Comparison of ENCODE assay signal across 8 cellular contexts in genomic region chr1:66930823-66931174, GRCh38. TPM values are rescaled to one million over a fixed set of nuclear protein-coding genes. Genes with fewer than 3 reads are reported as not detected.
DNase-seq lines count a peak whose midpoint lies in the region; ATAC-seq and TF ChIP-seq lines count a peak whose summit lies in the region.

No MANE protein-coding gene starts in this region.

- H3K9ac ChIP-seq in neural progenitor cell, result peak overlapping the region; percentile 71

- H3K4me2 ChIP-seq in neural progenitor cell, result peak overlapping the region; percentile 99

- H3F3A ChIP-seq in neural progenitor cell (ENCODE audit: low read depth), result peaks cover 34% of the 10 kb centered on the region

- DNase-seq in CD8-positive, alpha-beta T cell, result no peak
- DNase-seq in NB4 (ENCODE audit: low read depth) (no peak), neural progenitor cell (ENCODE audit: low spot score) (no peak), LoVo (ENCODE audit: low spot score) (no peak), NCI-H748 treated with DMSO at 0.1 percent for 48 hours (lab: John Stamatoyannopoulos, UW) (no peak)
- DNase-seq in effector memory CD4-positive, alpha-beta T cell, result no peak

- H3K36me3 Mint-ChIP-seq in CD8-positive, alpha-beta T cell, result peaks cover 9% of the 10 kb centered on the region
- peaks cover 7% of the 10 kb centered on the region for H3K36me3 Mint-ChIP-seq in neural progenitor cell

- POLR2A ChIA-PET in CD8-positive, alpha-beta T cell (lab: Charles Lee), result interaction anchor here (1.0 to 1.7 kb wide), 5 partner anchors 9 to 166 kb away, joined by 3 to 6 read pairs (median 5); partner anchors contain the start of gene SLC35D1

- intact Hi-C loops in CD8-positive, alpha-beta T cell (cut with DNase I, micrococcal nuclease), result loop anchor here (1.0 to 10.0 kb wide), 13 partner anchors 10 to 1866 kb away; partner anchors contain the start of genes GADD45A (in 1 of the 2), LEPR (in 1 of the 2), LEPROT (in 1 of the 2) and SERBP1 (in 1 of the 2)

- no peak for ATAC-seq in CD8-positive, alpha-beta T cell
- no peak for ATAC-seq in GM18870 (IDR thresholded peaks at IDR 0.05; ENCODE audit: unreplicated experiment)
- ATAC-seq in HG03457 (IDR thresholded peaks at IDR 0.05; ENCODE audit: unreplicated experiment), result no peak

- TF ChIP-seq POLR2A in NB4 (IDR thresholded peaks at IDR 0.05; ENCODE audit: extremely low read depth, insufficient read length), result no peak

- H3K27me3 ChIP-seq in CD8-positive, alpha-beta T cell (ENCODE audit: insufficient read depth, low read length), result no peaks in the 10 kb centered on the region
- H3K27me3 ChIP-seq in effector memory CD4-positive, alpha-beta T cell (replicated peaks; ENCODE audit: control insufficient read depth, insufficient read depth, low read length, poor library complexity, severe bottlenecking), result no peaks in the 10 kb centered on the region
- no peaks in the 10 kb centered on the region for H3K27me3 ChIP-seq in neural progenitor cell

- no peaks in the 10 kb centered on the region for H3K9me3 Mint-ChIP-seq in CD8-positive, alpha-beta T cell
- no peaks in the 10 kb centered on the region for H3K9me3 Mint-ChIP-seq in neural progenitor cell

- CTCF ChIA-PET in CD8-positive, alpha-beta T cell (lab: Charles Lee), result interaction anchor here (1.1 to 1.9 kb wide), 3 partner anchors 21 to 218 kb away, joined by 3 to 9 read pairs (median 3); no protein-coding TSS in a partner anchor

- H3K79me2 ChIP-seq in neural progenitor cell (ENCODE audit: low read depth), result peaks cover 90% of the 10 kb centered on the region

- no peaks in the 10 kb centered on the region for H3K9me3 ChIP-seq in CD8-positive, alpha-beta T cell (ENCODE audit: low read length)
- H3K9me3 ChIP-seq in effector memory CD4-positive, alpha-beta T cell (ENCODE audit: control insufficient read depth, low read length), result no peaks in the 10 kb centered on the region
- no peaks in the 10 kb centered on the region for H3K9me3 ChIP-seq in neural progenitor cell (ENCODE audit: low read depth)

- H3K4me1 ChIP-seq in CD8-positive, alpha-beta T cell (ENCODE audit: insufficient read depth, low read length), result peaks cover 41% of the 10 kb centered on the region
- peaks cover 21% of the 10 kb centered on the region for H3K4me1 ChIP-seq in effector memory CD4-positive, alpha-beta T cell (ENCODE audit: control insufficient read depth, insufficient read depth, low read length, poor library complexity, severe bottlenecking)
- H3K4me1 ChIP-seq in neural progenitor cell, result peaks cover 32% of the 10 kb centered on the region

- H3K4me3 ChIP-seq in CD8-positive, alpha-beta T cell (ENCODE audit: low read depth, low read length), result peak overlapping the region; percentile 86
- H3K4me3 ChIP-seq in NB4 (ENCODE audit: low read depth, low read length) (peak overlapping the region; percentile 81), neural progenitor cell (peak overlapping the region; percentile 90)
- H3K4me3 ChIP-seq in effector memory CD4-positive, alpha-beta T cell (ENCODE audit: insufficient read depth, low read depth, low read length, poor library complexity, severe bottlenecking), result peak overlapping the region; percentile 94

- peak overlapping the region; percentile 40 for H2AFZ ChIP-seq in neural progenitor cell (replicated peaks)

- peak overlapping the region; percentile 94 for H3K27ac Mint-ChIP-seq in CD8-positive, alpha-beta T cell
- H3K27ac Mint-ChIP-seq in neural progenitor cell, result peak overlapping the region; percentile 65

- H3K4me3 Mint-ChIP-seq in CD8-positive, alpha-beta T cell, result peak overlapping the region; percentile 86
- H3K4me3 Mint-ChIP-seq in neural progenitor cell, result peak overlapping the region; percentile 94

- no peaks in the 10 kb centered on the region for H3K27me3 Mint-ChIP-seq in CD8-positive, alpha-beta T cell (ENCODE audit: low read depth)
- no peaks in the 10 kb centered on the region for H3K27me3 Mint-ChIP-seq in neural progenitor cell (ENCODE audit: insufficient read depth, low read depth)

- TF ChIP-seq CTCF in CD8-positive, alpha-beta T cell (IDR thresholded peaks at IDR 0.05), result no peak
- no peak for TF ChIP-seq CTCF in NB4 (IDR thresholded peaks at IDR 0.05; ENCODE audit: low read depth, low read length)
- no peak for TF ChIP-seq CTCF in neural progenitor cell (IDR thresholded peaks at IDR 0.05)

- H4K20me1 ChIP-seq in neural progenitor cell (ENCODE audit: low read depth), result peaks cover 26% of the 10 kb centered on the region

- no peaks in the 10 kb centered on the region for H3K36me3 ChIP-seq in CD8-positive, alpha-beta T cell (ENCODE audit: insufficient read depth, low read length)
- no peaks in the 10 kb centered on the region for H3K36me3 ChIP-seq in effector memory CD4-positive, alpha-beta T cell (ENCODE audit: control insufficient read depth, insufficient read depth, low read length)
- peaks cover 5% of the 10 kb centered on the region for H3K36me3 ChIP-seq in neural progenitor cell

- peaks cover 65% of the 10 kb centered on the region for H3K4me1 Mint-ChIP-seq in CD8-positive, alpha-beta T cell (ENCODE audit: low read depth)
- H3K4me1 Mint-ChIP-seq in neural progenitor cell, result peaks cover 43% of the 10 kb centered on the region

- H3K27ac ChIP-seq in CD8-positive, alpha-beta T cell (ENCODE audit: low read depth, low read length), result peak overlapping the region; percentile 87
- H3K27ac ChIP-seq in effector memory CD4-positive, alpha-beta T cell (ENCODE audit: insufficient read depth, low read length, poor library complexity, severe bottlenecking), result peak overlapping the region; percentile 96
- H3K27ac ChIP-seq in neural progenitor cell, result peak overlapping the region; percentile 74

RNA-seq across cellular contexts. Expression of gene MIER1, which starts 6.0 kb away (rescaled TPM):
- 10 to 100 TPM; 94.5 to 96.5 TPM for total RNA-seq in CD8-positive, alpha-beta T cell
- total RNA-seq in neural progenitor cell (ENCODE audit: low replicate concordance), result 31.3 and 43.5 TPM in 2 replicates

RNA-seq across cellular contexts. Expression of gene DNAI4, which starts 6.1 kb away (rescaled TPM):
- total RNA-seq in CD8-positive, alpha-beta T cell, result 1 to 10 TPM; 4.9 to 5.1 TPM
- total RNA-seq in neural progenitor cell (ENCODE audit: low replicate concordance), result 2.7 and 3.2 TPM in 2 replicates
